ENCODE assay signal across 10 cellular contexts in genomic region chr22:38258895-38259294, GRCh38. TPM values are rescaled to one million over a fixed set of nuclear protein-coding genes. Genes with fewer than 3 reads are reported as not detected.
DNase-seq lines count a peak whose midpoint lies in the region; ATAC-seq and TF ChIP-seq lines count a peak whose summit lies in the region.
"Had no signal": no experiment of that assay in that cellular context is flagged by ENCODE, and none has a peak within 500 bp of the region (broad histone marks: within the 10 kb centered on the region; RNA-seq: fewer than 3 reads in every experiment).

No MANE protein-coding gene starts in this region.

- WGBS in heart left ventricle, 4 donors: 4 to 17% (median 7%) methylated on average over 8 of the region's 8 CpGs
- whole genome bisulfite sequencing in SK-N-SH (ENCODE audit: low lambda C conversion rate): 67% methylated on average over 5 of the region's 8 CpGs

- no peaks in the 10 kb centered on the region for H3K9me2 ChIP-seq in SK-N-SH

- no peak overlapping the region for H3K9ac ChIP-seq in SK-N-SH

- H3F3A ChIP-seq in SK-N-SH (replicated peaks; ENCODE audit: insufficient read depth): peaks cover 11% of the 10 kb centered on the region

- no peak for TF ChIP-seq EP300 in SK-N-SH (IDR thresholded peaks at IDR 0.05; ENCODE audit: borderline replicate concordance in 1 of 2, low read depth in 1 of 2, low read length in 1 of 2)

- peak overlapping the region; percentile 47 to 91 (median 80) for H3K27ac ChIP-seq in heart left ventricle
- peak overlapping the region; percentile 95 for H3K27ac ChIP-seq in neutrophil
- H3K27ac ChIP-seq in upper lobe of right lung: peak overlapping the region; percentile 55
- no peak overlapping the region for H3K27ac ChIP-seq in SK-N-SH (ENCODE audit: low read depth in 2 of 2, low read length in 1 of 2)

- H3K36me3 ChIP-seq in heart left ventricle (peaks cover 0 to 10% (median 0%) of the 10 kb centered on the region in 9 donors), neutrophil (no peaks in the 10 kb centered on the region), upper lobe of right lung (peaks cover 7% of the 10 kb centered on the region), H7 (replicated peaks; ENCODE audit: control insufficient read depth, insufficient read depth, low read length) (no peaks in the 10 kb centered on the region), SK-N-SH (replicated peaks in 1 of 2; ENCODE audit: control insufficient read depth in 1 of 2, insufficient read depth in 2 of 2, low read length in 1 of 2) (no peaks in the 10 kb centered on the region)

- H4K20me1 ChIP-seq in SK-N-SH (ENCODE audit: insufficient read depth): 0 out of 2 replicates have a peak, but pooled peaks cover 4% of the 10 kb centered on the region

- DNase-seq in cardiac fibroblast (ENCODE audit: low read depth in 2 of 2) (peak; percentile 70 to 93), heart left ventricle (peak; percentile 78 to 92 (median 91)), upper lobe of right lung (no peak), H7 (no peak), NCI-H128 (lab: John Stamatoyannopoulos, UW; ENCODE audit: unreplicated experiment) (no peak), SK-N-SH (no peak)
- DNase-seq: mesendoderm, RPMI8226 had no signal

- peak in 1 of 2 donors; percentile 25 for TF ChIP-seq POLR2A in heart left ventricle (IDR thresholded peaks at IDR 0.05)

- TF ChIP-seq CTCF in cardiac fibroblast (IDR thresholded peaks at IDR 0.05; ENCODE audit: low read depth, low read length) (no peak), heart left ventricle (IDR thresholded peaks at IDR 0.05) (no peak), neutrophil (IDR thresholded peaks at IDR 0.05) (no peak), upper lobe of right lung (IDR thresholded peaks at IDR 0.05) (no peak), SK-N-SH (IDR thresholded peaks at IDR 0.05) (no peak)

- H3K4me3 ChIP-seq in cardiac fibroblast (replicated peaks in 1 of 2; ENCODE audit: low read depth in 2 of 2, low read length in 2 of 2): no peak overlapping the region
- H3K4me3 ChIP-seq in heart left ventricle: no peak overlapping the region
- H3K4me3 ChIP-seq in neutrophil (ENCODE audit: low read depth in 1 of 2, low read length in 1 of 2): no peak overlapping the region
- H3K4me3 ChIP-seq in upper lobe of right lung: no peak overlapping the region
- H3K4me3 ChIP-seq in H7 (ENCODE audit: insufficient read depth, low read depth, low read length): no peak overlapping the region
- no peak overlapping the region for H3K4me3 ChIP-seq in SK-N-SH (ENCODE audit: low read depth in 2 of 2, low read length in 1 of 2)

- no peak overlapping the region for H3K4me2 ChIP-seq in SK-N-SH

- no peak overlapping the region for H2AFZ ChIP-seq in SK-N-SH (ENCODE audit: low read depth)

- no peak for TF ChIP-seq RAD21 in SK-N-SH (IDR thresholded peaks at IDR 0.05; ENCODE audit: low read length)

- ATAC-seq in heart left ventricle (peak; percentile 56 to 84 (median 60)), upper lobe of right lung (no peak), HG03196 (IDR thresholded peaks at IDR 0.05; ENCODE audit: unreplicated experiment) (no peak)

- intact Hi-C loops in heart left ventricle (cut with DNase I) (no loop called here), upper lobe of right lung (cut with DNase I) (no loop called here)

- H3K79me2 ChIP-seq in SK-N-SH (ENCODE audit: insufficient read depth): peaks cover 92% of the 10 kb centered on the region

- POLR2A ChIA-PET in SK-N-SH (lab: Yijun Ruan, JAX): no interaction called here

- H3K27me3 ChIP-seq in heart left ventricle (no peaks in the 10 kb centered on the region), neutrophil (no peaks in the 10 kb centered on the region), upper lobe of right lung (no peaks in the 10 kb centered on the region), H7 (ENCODE audit: control insufficient read depth, insufficient read depth, low read length) (no peaks in the 10 kb centered on the region), SK-N-SH (ENCODE audit: insufficient read depth) (no peaks in the 10 kb centered on the region)

- peaks cover 19 to 93% (median 69%) of the 10 kb centered on the region in 12 donors for H3K4me1 ChIP-seq in heart left ventricle
- peaks cover 45 to 63% of the 10 kb centered on the region in 2 experiments for H3K4me1 ChIP-seq in neutrophil (ENCODE audit: control insufficient read depth in 1 of 2, insufficient read depth in 1 of 2, low read depth in 1 of 2, low read length in 1 of 2)
- peaks cover 55% of the 10 kb centered on the region for H3K4me1 ChIP-seq in upper lobe of right lung
- H3K4me1 ChIP-seq in SK-N-SH (ENCODE audit: control insufficient read depth in 1 of 2, insufficient read depth in 2 of 2, low read depth in 1 of 2, low read length in 1 of 2): peaks cover 0 to 6% of the 10 kb centered on the region in 2 experiments; a peak in 2 of 4 replicates

- H3K9me3 ChIP-seq in heart left ventricle: no peaks in the 10 kb centered on the region
- no peaks in the 10 kb centered on the region for H3K9me3 ChIP-seq in neutrophil
- H3K9me3 ChIP-seq in upper lobe of right lung: no peaks in the 10 kb centered on the region
- no peaks in the 10 kb centered on the region for H3K9me3 ChIP-seq in SK-N-SH

- CTCF ChIA-PET in SK-N-SH (lab: Yijun Ruan, JAX): no interaction called here

TF ChIP-seq in SK-N-SH, 30 proteins besides CTCF, POLR2A, EP300 and RAD21:
- TF ChIP-seq RXRA (IDR thresholded peaks at IDR 0.05; ENCODE audit: borderline replicate concordance, low read depth) (no peak), MXI1 (IDR thresholded peaks at IDR 0.05; ENCODE audit: low read depth, low read length) (no peak), TCF12 (IDR thresholded peaks at IDR 0.05) (no peak), MEF2A (IDR thresholded peaks at IDR 0.05; ENCODE audit: borderline replicate concordance, low read depth) (no peak), IRF3 (IDR thresholded peaks at IDR 0.05; ENCODE audit: low read depth, low read length) (no peak), RCOR1 (IDR thresholded peaks at IDR 0.05; ENCODE audit: low read length) (no peak)
- TF ChIP-seq, protein P1, sequence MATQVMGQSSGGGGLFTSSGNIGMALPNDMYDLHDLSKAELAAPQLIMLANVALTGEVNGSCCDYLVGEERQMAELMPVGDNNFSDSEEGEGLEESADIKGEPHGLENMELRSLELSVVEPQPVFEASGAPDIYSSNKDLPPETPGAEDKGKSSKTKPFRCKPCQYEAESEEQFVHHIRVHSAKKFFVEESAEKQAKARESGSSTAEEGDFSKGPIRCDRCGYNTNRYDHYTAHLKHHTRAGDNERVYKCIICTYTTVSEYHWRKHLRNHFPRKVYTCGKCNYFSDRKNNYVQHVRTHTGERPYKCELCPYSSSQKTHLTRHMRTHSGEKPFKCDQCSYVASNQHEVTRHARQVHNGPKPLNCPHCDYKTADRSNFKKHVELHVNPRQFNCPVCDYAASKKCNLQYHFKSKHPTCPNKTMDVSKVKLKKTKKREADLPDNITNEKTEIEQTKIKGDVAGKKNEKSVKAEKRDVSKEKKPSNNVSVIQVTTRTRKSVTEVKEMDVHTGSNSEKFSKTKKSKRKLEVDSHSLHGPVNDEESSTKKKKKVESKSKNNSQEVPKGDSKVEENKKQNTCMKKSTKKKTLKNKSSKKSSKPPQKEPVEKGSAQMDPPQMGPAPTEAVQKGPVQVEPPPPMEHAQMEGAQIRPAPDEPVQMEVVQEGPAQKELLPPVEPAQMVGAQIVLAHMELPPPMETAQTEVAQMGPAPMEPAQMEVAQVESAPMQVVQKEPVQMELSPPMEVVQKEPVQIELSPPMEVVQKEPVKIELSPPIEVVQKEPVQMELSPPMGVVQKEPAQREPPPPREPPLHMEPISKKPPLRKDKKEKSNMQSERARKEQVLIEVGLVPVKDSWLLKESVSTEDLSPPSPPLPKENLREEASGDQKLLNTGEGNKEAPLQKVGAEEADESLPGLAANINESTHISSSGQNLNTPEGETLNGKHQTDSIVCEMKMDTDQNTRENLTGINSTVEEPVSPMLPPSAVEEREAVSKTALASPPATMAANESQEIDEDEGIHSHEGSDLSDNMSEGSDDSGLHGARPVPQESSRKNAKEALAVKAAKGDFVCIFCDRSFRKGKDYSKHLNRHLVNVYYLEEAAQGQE (IDR thresholded peaks at IDR 0.05; ENCODE audit: low read depth, low read length): no peak

RNA-seq across cellular contexts. Expression of gene TMEM184B, which starts 13.9 kb away (rescaled TPM):
- total RNA-seq in heart left ventricle (100 to 1,000 TPM in 1 of 9 donors, 10 to 100 TPM in 8; 37.6 to 103 (median 47.0) TPM), upper lobe of right lung (79.2 TPM)
- polyA plus RNA-seq in heart left ventricle (10 to 100 TPM; 19.5 to 54.4 TPM), SK-N-SH (2012; rRNA removed) (17.4 and 25.3 TPM in 2 replicates)
- 44.5 and 46.9 TPM in 2 replicates for total RNA-seq in H7 (2014; rRNA removed; shearing (Covaris generic))
- polyA plus RNA-seq in SK-N-SH (2012; cell fraction: cytosol; rRNA removed): 13.1 and 18.7 TPM in 2 replicates
- 42.9 and 45.0 TPM in 2 replicates for polyA plus RNA-seq in SK-N-SH (2012; cell fraction: nucleus; rRNA removed)

RNA-seq across cellular contexts. Expression of gene MAFF, which starts 57.1 kb away (rescaled TPM):
- total RNA-seq in heart left ventricle (10 to 100 TPM in 3 of 9 donors, 1 to 10 TPM in 6; 1.9 to 35.8 (median 4.0) TPM), upper lobe of right lung (48.9 TPM)
- polyA plus RNA-seq in heart left ventricle (10 to 100 TPM in 1 of 2 donors, 1 to 10 TPM in 1; 4.7 to 36.0 TPM), SK-N-SH (2012; rRNA removed) (7.9 and 8.2 TPM in 2 replicates)
- total RNA-seq in H7 (2014; rRNA removed; shearing (Covaris generic)): 2.6 and 5.3 TPM in 2 replicates
- polyA plus RNA-seq in SK-N-SH (2012; cell fraction: cytosol; rRNA removed): 7.0 and 7.4 TPM in 2 replicates
- polyA plus RNA-seq in SK-N-SH (2012; cell fraction: nucleus; rRNA removed): 9.6 and 10.1 TPM in 2 replicates

RNA-seq across cellular contexts. Expression of gene CSNK1E, which starts 58.3 kb away (rescaled TPM):
- total RNA-seq in heart left ventricle (100 to 1,000 TPM in 1 of 9 donors, 10 to 100 TPM in 8; 59.7 to 117 (median 72.6) TPM), upper lobe of right lung (115 TPM)
- polyA plus RNA-seq in heart left ventricle (100 to 1,000 TPM in 1 of 2 donors, 10 to 100 TPM in 1; 64.8 to 125 TPM), SK-N-SH (2012; rRNA removed) (126 and 130 TPM in 2 replicates)
- total RNA-seq in H7 (2014; rRNA removed; shearing (Covaris generic)): 307 and 335 TPM in 2 replicates
- 57.8 and 84.5 TPM in 2 replicates for polyA plus RNA-seq in SK-N-SH (2012; cell fraction: cytosol; rRNA removed)
- polyA plus RNA-seq in SK-N-SH (2012; cell fraction: nucleus; rRNA removed): 236 and 305 TPM in 2 replicates

Comparison
In these comparisons a context has a peak if more than half of its experiments do, and no peak if none do; other contexts are left out.
1. DNase-seq: peak in cardiac fibroblast (2 of 2) and heart left ventricle (5 of 5); none in upper lobe of right lung (single experiment), H7 (single experiment), NCI-H128 (single experiment) and SK-N-SH (single experiment).
2. ATAC-seq: peak in heart left ventricle (4 of 4); none in upper lobe of right lung (single experiment) and HG03196 (single experiment).
3. H3K27ac ChIP-seq: peak in heart left ventricle (12 of 12), neutrophil (single experiment) and upper lobe of right lung (single experiment); none in SK-N-SH (0 of 2).